14 cellular contexts compared by ENCODE assay signal in genomic region chr11:34601085-34601444, GRCh38. TPM values are rescaled to one million over a fixed set of nuclear protein-coding genes. Genes with fewer than 3 reads are reported as not detected.
DNase-seq lines count a peak whose midpoint lies in the region; ATAC-seq and TF ChIP-seq lines count a peak whose summit lies in the region.
"Had no signal": no experiment of that assay in that cellular context is flagged by ENCODE, and none has a peak within 500 bp of the region (broad histone marks: within the 10 kb centered on the region; RNA-seq: fewer than 3 reads in every experiment).

No MANE protein-coding gene starts in this region.

- POLR2A ChIA-PET in HCT116 (lab: Charles Lee): interaction anchor here (0.8 to 2.0 kb wide), 6 partner anchors 9 to 40 kb away, joined by 3 to 7 read pairs (median 4); no protein-coding TSS in a partner anchor

- no peak for TF ChIP-seq EP300 in sigmoid colon (IDR thresholded peaks at IDR 0.05)

- 9 to 42% methylated on average over 2 of the region's 2 CpGs for WGBS in sigmoid colon, 2 donors

- peak overlapping the region in 1 of 2 experiments; percentile 27; a peak in 2 of 4 replicates for H3K4me3 ChIP-seq in HCT116 (replicated peaks in 1 of 2; ENCODE audit: low read depth in 1 of 2, low read length in 2 of 2)
- H3K4me3 ChIP-seq in adipocyte (ENCODE audit: low read length): no peak overlapping the region
- no peak overlapping the region for H3K4me3 ChIP-seq in sigmoid colon

- RAD21 ChIA-PET in HCT116 (lab: Charles Lee; ENCODE audit: low non-redundant PET in 1 of 2, low total read pairs in 2 of 2, uncharacterized antibody in 2 of 2, unreplicated experiment in 2 of 2): interaction anchor here (0.7 to 1.5 kb wide), 4 partner anchors 9 to 52 kb away, joined by 3 to 5 read pairs (median 4); no protein-coding TSS in a partner anchor

- no peak for TF ChIP-seq POLR2A in HCT116 (IDR thresholded peaks at IDR 0.05; ENCODE audit: borderline replicate concordance, extremely low read depth, insufficient read depth, insufficient read length)
- no peak for TF ChIP-seq POLR2A in sigmoid colon (IDR thresholded peaks at IDR 0.05)

- H4K20me1 ChIP-seq in HCT116 (ENCODE audit: insufficient read depth): no peaks in the 10 kb centered on the region

- H3K79me2 ChIP-seq in HCT116 (ENCODE audit: insufficient read depth, low read length): no peaks in the 10 kb centered on the region

- H3K9me3 Mint-ChIP-seq in osteocyte (ENCODE audit: unreplicated experiment): no peaks in the 10 kb centered on the region
- H3K9me3 Mint-ChIP-seq in activated naive CD8-positive, alpha-beta T cell treated with anti-CD3 and anti-CD28 coated beads for 36 hours: peaks cover 2% of the 10 kb centered on the region
- H3K9me3 Mint-ChIP-seq: stimulated activated effector memory CD8-positive, alpha-beta T cell treated with anti-CD3 and anti-CD28 coated beads, Interleukin-12 subunit alpha, Interleukin-12 subunit beta, amount 100 ng/mL, for 72 hours had no signal

- peaks cover 6% of the 10 kb centered on the region for H3K27me3 Mint-ChIP-seq in osteocyte (ENCODE audit: unreplicated experiment)
- peaks cover 11% of the 10 kb centered on the region for H3K27me3 Mint-ChIP-seq in activated naive CD8-positive, alpha-beta T cell treated with anti-CD3 and anti-CD28 coated beads for 36 hours

- H3K4me2 ChIP-seq in HCT116 (ENCODE audit: low read length): peak overlapping the region; percentile 49

- no peak for TF ChIP-seq RAD21 in HCT116 (IDR thresholded peaks at IDR 0.05; ENCODE audit: low read depth)

- H3K36me3 ChIP-seq in HCT116 (ENCODE audit: control insufficient read depth in 1 of 2, insufficient read depth in 2 of 2, low read length in 2 of 2) (peaks cover 0 to 16% of the 10 kb centered on the region in 2 experiments; a peak in 2 of 4 replicates), adipocyte (ENCODE audit: control insufficient read depth, insufficient read depth, low read length, severe bottlenecking) (no peaks in the 10 kb centered on the region), sigmoid colon (no peaks in the 10 kb centered on the region)

- CTCF ChIA-PET in HCT116 (lab: Charles Lee): interaction anchor here (0.8 to 2.5 kb wide), 3 partner anchors 15 to 240 kb away, joined by 3 to 11 read pairs (median 3); no protein-coding TSS in a partner anchor

- peaks cover 60 to 80% of the 10 kb centered on the region in 2 experiments for H3K4me1 ChIP-seq in HCT116 (ENCODE audit: control insufficient read depth in 1 of 2, insufficient read depth in 2 of 2, low read length in 2 of 2)
- peaks cover 20% of the 10 kb centered on the region for H3K4me1 ChIP-seq in adipocyte (ENCODE audit: control insufficient read depth, insufficient read depth, low read length)
- H3K4me1 ChIP-seq in sigmoid colon: no peaks in the 10 kb centered on the region

- peaks cover 7% of the 10 kb centered on the region for H3K4me1 Mint-ChIP-seq in osteocyte (ENCODE audit: unreplicated experiment)
- H3K4me1 Mint-ChIP-seq in activated naive CD8-positive, alpha-beta T cell treated with anti-CD3 and anti-CD28 coated beads for 36 hours: peaks cover 10% of the 10 kb centered on the region

- H3K4me3 Mint-ChIP-seq in osteocyte (ENCODE audit: unreplicated experiment): no peak overlapping the region
- no peak overlapping the region for H3K4me3 Mint-ChIP-seq in activated naive CD8-positive, alpha-beta T cell treated with anti-CD3 and anti-CD28 coated beads for 36 hours
- H3K4me3 Mint-ChIP-seq: stimulated activated effector memory CD8-positive, alpha-beta T cell treated with anti-CD3 and anti-CD28 coated beads, Interleukin-12 subunit alpha, Interleukin-12 subunit beta, amount 100 ng/mL, for 72 hours had no signal

- H3K9ac ChIP-seq in HCT116 (ENCODE audit: low read length) (peak overlapping the region; percentile 73), adipocyte (ENCODE audit: low read length) (no peak overlapping the region)

- H3K27ac ChIP-seq in HCT116 (ENCODE audit: low read depth, low read length) (peak overlapping the region; percentile 92), sigmoid colon (no peak overlapping the region)

- H3K9me3 ChIP-seq in HCT116 (ENCODE audit: control insufficient read depth in 1 of 2, insufficient read depth in 1 of 2, low read depth in 1 of 2, low read length in 2 of 2) (peaks cover 0 to 5% of the 10 kb centered on the region in 2 experiments; a peak in 1 of 4 replicates), adipocyte (ENCODE audit: control insufficient read depth, low read length) (peaks cover 4% of the 10 kb centered on the region), sigmoid colon (no peaks in the 10 kb centered on the region)

- H3K27me3 ChIP-seq in HCT116 (ENCODE audit: insufficient read depth, low read length) (no peaks in the 10 kb centered on the region), adipocyte (replicated peaks; ENCODE audit: control insufficient read depth, insufficient read depth, low read length) (peaks cover 5% of the 10 kb centered on the region), sigmoid colon (no peaks in the 10 kb centered on the region)

- TF ChIP-seq CTCF in HCT116 (IDR thresholded peaks at IDR 0.05 in 2 of 3, conservative IDR thresholded peaks at IDR 0.05 in 1 of 3; ENCODE audit: borderline replicate concordance in 1 of 3, insufficient read depth in 1 of 3, low read depth in 2 of 3, low read length in 2 of 3) (no peak), osteocyte (IDR thresholded peaks at IDR 0.05) (no peak), sigmoid colon (IDR thresholded peaks at IDR 0.05) (no peak)

- no TSS peak for BruUV-seq in HCT116 (replicated peaks; lab: Mats Ljungman, UMichigan)

- DNase-seq in HCT116 (ENCODE audit: low read depth, low spot score) (no peak), adipocyte (ENCODE audit: low read depth) (peak; percentile 1), islet precursor cell (peak; percentile 76), osteocyte (ENCODE audit: extremely low spot score, unreplicated experiment) (peak; percentile 40), AG20443 (ENCODE audit: low spot score) (no peak), DMS79 treated with DMSO at 0.1 percent for 48 hours (lab: John Stamatoyannopoulos, UW) (no peak), sigmoid colon (no peak)
- no peak for DNase-seq in activated naive CD8-positive, alpha-beta T cell treated with anti-CD3 and anti-CD28 coated beads for 36 hours
- DNase-seq: activated CD4-positive, alpha-beta T cell treated with anti-CD3 and anti-CD28 coated beads, Interleukin-2, amount 50 U/mL, for 1 hour; NCI-H2227 treated with DMSO at 0.1 percent for 48 hours; stimulated activated CD4-positive, alpha-beta T cell treated with anti-CD3 and anti-CD28 coated beads, Interleukin-2, amount 100 ng/mL, for 24 hours had no signal

- H3K9me2 ChIP-seq in HCT116 (ENCODE audit: insufficient read depth): no peaks in the 10 kb centered on the region

- no peak overlapping the region for H3K27ac Mint-ChIP-seq in osteocyte (ENCODE audit: unreplicated experiment)
- no peak overlapping the region for H3K27ac Mint-ChIP-seq in activated naive CD8-positive, alpha-beta T cell treated with anti-CD3 and anti-CD28 coated beads for 36 hours
- H3K27ac Mint-ChIP-seq: stimulated activated effector memory CD8-positive, alpha-beta T cell treated with anti-CD3 and anti-CD28 coated beads, Interleukin-12 subunit alpha, Interleukin-12 subunit beta, amount 100 ng/mL, for 72 hours had no signal

- ATAC-seq in HCT116: peak; percentile 15

- H3K36me3 Mint-ChIP-seq in osteocyte (ENCODE audit: unreplicated experiment): no peaks in the 10 kb centered on the region
- H3K36me3 Mint-ChIP-seq in activated naive CD8-positive, alpha-beta T cell treated with anti-CD3 and anti-CD28 coated beads for 36 hours: no peaks in the 10 kb centered on the region
- H3K36me3 Mint-ChIP-seq: stimulated activated effector memory CD8-positive, alpha-beta T cell treated with anti-CD3 and anti-CD28 coated beads, Interleukin-12 subunit alpha, Interleukin-12 subunit beta, amount 100 ng/mL, for 72 hours had no signal

- H2AFZ ChIP-seq in HCT116 (ENCODE audit: low read depth, low read length, poor library complexity, severe bottlenecking): no peak overlapping the region

- intact Hi-C loops in HCT116 (cut with micrococcal nuclease) (loop anchor here (2.0 to 5.0 kb wide), 2 partner anchors 54 to 86 kb away; no protein-coding TSS in a partner anchor), sigmoid colon (cut with DNase I) (no loop called here)

TF ChIP-seq in HCT116, 20 proteins besides CTCF, POLR2A, EP300 and RAD21 (continues in another document):
- TF ChIP-seq, protein P1, sequence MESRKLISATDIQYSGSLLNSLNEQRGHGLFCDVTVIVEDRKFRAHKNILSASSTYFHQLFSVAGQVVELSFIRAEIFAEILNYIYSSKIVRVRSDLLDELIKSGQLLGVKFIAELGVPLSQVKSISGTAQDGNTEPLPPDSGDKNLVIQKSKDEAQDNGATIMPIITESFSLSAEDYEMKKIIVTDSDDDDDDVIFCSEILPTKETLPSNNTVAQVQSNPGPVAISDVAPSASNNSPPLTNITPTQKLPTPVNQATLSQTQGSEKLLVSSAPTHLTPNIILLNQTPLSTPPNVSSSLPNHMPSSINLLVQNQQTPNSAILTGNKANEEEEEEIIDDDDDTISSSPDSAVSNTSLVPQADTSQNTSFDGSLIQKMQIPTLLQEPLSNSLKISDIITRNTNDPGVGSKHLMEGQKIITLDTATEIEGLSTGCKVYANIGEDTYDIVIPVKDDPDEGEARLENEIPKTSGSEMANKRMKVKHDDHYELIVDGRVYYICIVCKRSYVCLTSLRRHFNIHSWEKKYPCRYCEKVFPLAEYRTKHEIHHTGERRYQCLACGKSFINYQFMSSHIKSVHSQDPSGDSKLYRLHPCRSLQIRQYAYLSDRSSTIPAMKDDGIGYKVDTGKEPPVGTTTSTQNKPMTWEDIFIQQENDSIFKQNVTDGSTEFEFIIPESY (IDR thresholded peaks at IDR 0.05; ENCODE audit: extremely low read depth, insufficient replicate concordance, low read length): no peak
- TF ChIP-seq ZFX (IDR thresholded peaks at IDR 0.05): no peak
- TF ChIP-seq ELF1 (IDR thresholded peaks at IDR 0.05; ENCODE audit: borderline replicate concordance, low read depth): no peak
- TF ChIP-seq, protein P2, sequence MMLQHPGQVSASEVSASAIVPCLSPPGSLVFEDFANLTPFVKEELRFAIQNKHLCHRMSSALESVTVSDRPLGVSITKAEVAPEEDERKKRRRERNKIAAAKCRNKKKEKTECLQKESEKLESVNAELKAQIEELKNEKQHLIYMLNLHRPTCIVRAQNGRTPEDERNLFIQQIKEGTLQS (IDR thresholded peaks at IDR 0.05): no peak
- TF ChIP-seq SIN3A (IDR thresholded peaks at IDR 0.05; ENCODE audit: low read depth): no peak
- no peak for TF ChIP-seq CEBPB (IDR thresholded peaks at IDR 0.05; ENCODE audit: low read depth)
- TF ChIP-seq MAX (IDR thresholded peaks at IDR 0.05): no peak

RNA-seq across cellular contexts. Expression of gene EHF, which starts 19.8 kb away (rescaled TPM):
- total RNA-seq in HCT116 (2021; ENCODE audit: unreplicated experiment) (51.5 TPM), osteocyte (not detected in 2 replicates), sigmoid colon (1 to 10 TPM in 2 of 4 donors, not detected in 2; 1.4 to 3.9 TPM)
- 58.5 and 60.4 TPM in 2 replicates for polyA plus RNA-seq in HCT116 (2012)
- polyA plus RNA-seq in sigmoid colon: 100 to 1,000 TPM in 1 of 3 donors, 10 to 100 TPM in 2; 60.7 to 151 (median 94.7) TPM
- not detected for total RNA-seq in activated naive CD8-positive, alpha-beta T cell treated with anti-CD3 and anti-CD28 coated beads for 36 hours
- total RNA-seq: H4, OCI-LY7 had no signal

Comparison
In these comparisons a context has a peak if more than half of its experiments do, and no peak if none do; other contexts are left out.
1. DNase-seq: peak in adipocyte (single experiment), islet precursor cell (single experiment) and osteocyte (single experiment); none in HCT116 (single experiment), AG20443 (single experiment), DMS79 treated with DMSO at 0.1 percent for 48 hours (single experiment), sigmoid colon (single experiment) and activated naive CD8-positive, alpha-beta T cell treated with anti-CD3 and anti-CD28 coated beads for 36 hours (single experiment).
2. RNA of gene EHF, which starts 19.8 kb away (total RNA-seq): 51.5 TPM in HCT116 (single experiment); 1.4 to 3.9 TPM in sigmoid colon, not detected in osteocyte and not detected in activated naive CD8-positive, alpha-beta T cell treated with anti-CD3 and anti-CD28 coated beads for 36 hours; every median in the first group is over 10 times any median in the second.